Comparison of ENCODE assay signal across 21 cellular contexts in genomic region chr1:97423397-97423796, GRCh38.
"Had no signal": no experiment of that assay in that cellular context is flagged by ENCODE, and none has a peak within 500 bp of the region (broad histone marks: within the 10 kb centered on the region; RNA-seq: fewer than 3 reads in every experiment).

No MANE protein-coding gene starts in this region.

- ATAC-seq: activated CD8-positive, alpha-beta T cell treated with anti-CD3 and anti-CD28 coated beads for 36 hours; activated T-cell treated with anti-CD3 and anti-CD28 coated beads, Interleukin-2, amount 50 U/mL, for 4 hours; gastroesophageal sphincter; natural killer cell; psoas muscle; right lobe of liver; stimulated activated naive CD8-positive, alpha-beta T cell treated with anti-CD3 and anti-CD28 coated beads, Interleukin-15, amount 100 ng/mL, for 72 hours had no signal

- H3K36me3 Mint-ChIP-seq: natural killer cell, type B pancreatic cell had no signal

- H3K27ac ChIP-seq: brain microvascular endothelial cell, esophagus muscularis mucosa, gastroesophageal sphincter, psoas muscle, right lobe of liver had no signal

- H3K4me1 ChIP-seq: esophagus muscularis mucosa, gastroesophageal sphincter, psoas muscle, right lobe of liver had no signal

- H3K4me3 ChIP-seq: esophagus muscularis mucosa, gastroesophageal sphincter, psoas muscle, right lobe of liver, smooth muscle cell had no signal

- H3K9me3 Mint-ChIP-seq: activated CD4-positive, alpha-beta T cell treated with anti-CD3 and anti-CD28 coated beads, Interleukin-2, amount 10 ng/mL, durations not matched to agents 24 days and 14 days; activated CD8-positive, alpha-beta T cell treated with anti-CD3 and anti-CD28 coated beads for 36 hours; activated naive CD4-positive, alpha-beta T cell treated with anti-CD3 and anti-CD28 coated beads for 36 hours; activated T-cell treated with anti-CD3 and anti-CD28 coated beads, Interleukin-2, amount 50 U/mL, for 4 hours; natural killer cell; type B pancreatic cell had no signal

- H3K4me1 Mint-ChIP-seq: activated CD4-positive, alpha-beta T cell treated with anti-CD3 and anti-CD28 coated beads, Interleukin-2, amount 10 ng/mL, durations not matched to agents 24 days and 14 days had no signal

- H3K9me3 ChIP-seq: esophagus muscularis mucosa, gastroesophageal sphincter, psoas muscle, right lobe of liver had no signal

- H3K36me3 ChIP-seq: brain microvascular endothelial cell, esophagus muscularis mucosa, gastroesophageal sphincter, right lobe of liver had no signal

- H3K4me3 Mint-ChIP-seq: activated CD4-positive, alpha-beta T cell treated with anti-CD3 and anti-CD28 coated beads, Interleukin-2, amount 10 ng/mL, durations not matched to agents 24 days and 14 days; activated CD8-positive, alpha-beta T cell treated with anti-CD3 and anti-CD28 coated beads for 36 hours; activated naive CD4-positive, alpha-beta T cell treated with anti-CD3 and anti-CD28 coated beads for 36 hours; activated T-cell treated with anti-CD3 and anti-CD28 coated beads, Interleukin-2, amount 50 U/mL, for 4 hours; natural killer cell; stimulated activated naive CD8-positive, alpha-beta T cell treated with anti-CD3 and anti-CD28 coated beads, Interleukin-15, amount 100 ng/mL, for 72 hours; type B pancreatic cell had no signal

- H3K27me3 Mint-ChIP-seq: activated CD4-positive, alpha-beta T cell treated with anti-CD3 and anti-CD28 coated beads, Interleukin-2, amount 10 ng/mL, durations not matched to agents 24 days and 14 days; activated CD8-positive, alpha-beta T cell treated with anti-CD3 and anti-CD28 coated beads for 36 hours; stimulated activated naive CD8-positive, alpha-beta T cell treated with anti-CD3 and anti-CD28 coated beads, Interleukin-15, amount 100 ng/mL, for 72 hours; type B pancreatic cell had no signal

- H3K4me2 ChIP-seq: smooth muscle cell had no signal

- DNase-seq: activated CD4-positive, alpha-beta T cell treated with anti-CD3 and anti-CD28 coated beads, Interleukin-2, amount 10 ng/mL, durations not matched to agents 24 days and 14 days; activated CD8-positive, alpha-beta T cell treated with anti-CD3 and anti-CD28 coated beads for 36 hours; activated naive CD4-positive, alpha-beta T cell treated with anti-CD3 and anti-CD28 coated beads for 36 hours; activated T-cell treated with anti-CD3 and anti-CD28 coated beads, Interleukin-2, amount 50 U/mL, for 4 hours; aorta; brain microvascular endothelial cell; central memory CD4-positive, alpha-beta T cell; cortex of kidney; effector CD8-positive, alpha-beta T cell; mesenchymal stem cell; natural killer cell; occipital lobe; psoas muscle; right lobe of liver; stimulated activated CD4-positive, alpha-beta T cell treated with anti-CD3 and anti-CD28 coated beads, Interleukin-4, amount 100 ng/mL, for 1 hour; stimulated activated naive CD8-positive, alpha-beta T cell treated with anti-CD3 and anti-CD28 coated beads, Interleukin-15, amount 100 ng/mL, for 72 hours; T1000 had no signal

- H3K27ac Mint-ChIP-seq: activated CD4-positive, alpha-beta T cell treated with anti-CD3 and anti-CD28 coated beads, Interleukin-2, amount 10 ng/mL, durations not matched to agents 24 days and 14 days; activated CD8-positive, alpha-beta T cell treated with anti-CD3 and anti-CD28 coated beads for 36 hours; activated naive CD4-positive, alpha-beta T cell treated with anti-CD3 and anti-CD28 coated beads for 36 hours; natural killer cell; stimulated activated naive CD8-positive, alpha-beta T cell treated with anti-CD3 and anti-CD28 coated beads, Interleukin-15, amount 100 ng/mL, for 72 hours; type B pancreatic cell had no signal

- H3K27me3 ChIP-seq: brain microvascular endothelial cell, esophagus muscularis mucosa, gastroesophageal sphincter, right lobe of liver had no signal
